38 cellular contexts compared by ENCODE assay signal in genomic region chr2:208097313-208097712, GRCh38. TPM values are rescaled to one million over a fixed set of nuclear protein-coding genes. Genes with fewer than 3 reads are reported as not detected.
"Had no signal": no experiment of that assay in that cellular context is flagged by ENCODE, and none has a peak within 500 bp of the region (broad histone marks: within the 10 kb centered on the region; RNA-seq: fewer than 3 reads in every experiment).

No MANE protein-coding gene starts in this region.

- ATAC-seq: body of pancreas, Panc1 had no signal

- H3K27ac ChIP-seq: body of pancreas, breast epithelium, VCaP had no signal

- H3K4me1 ChIP-seq: body of pancreas, breast epithelium had no signal

- H3K9me3 ChIP-seq: body of pancreas, breast epithelium had no signal

- H3K36me3 Mint-ChIP-seq: activated CD4-positive, alpha-beta memory T cell treated with anti-CD3 and anti-CD28 coated beads for 36 hours; activated naive CD4-positive, alpha-beta T cell treated with anti-CD3 and anti-CD28 coated beads, Interleukin-2, amount 10 ng/mL, durations not matched to agents 7 days and 5 days; activated naive CD8-positive, alpha-beta T cell treated with anti-CD3 and anti-CD28 coated beads for 36 hours; IgD-negative memory B cell had no signal

- H3K9me3 Mint-ChIP-seq: activated B cell treated with CpG ODN at 0.5 μM for 24 hours; activated CD4-positive, alpha-beta memory T cell treated with anti-CD3 and anti-CD28 coated beads for 36 hours; activated naive CD4-positive, alpha-beta T cell treated with anti-CD3 and anti-CD28 coated beads, Interleukin-2, amount 10 ng/mL, durations not matched to agents 7 days and 5 days; activated naive CD8-positive, alpha-beta T cell treated with anti-CD3 and anti-CD28 coated beads for 36 hours; IgD-negative memory B cell had no signal

- H3K36me3 ChIP-seq: breast epithelium had no signal

- H3K27ac Mint-ChIP-seq: activated B cell treated with CpG ODN at 0.5 μM for 24 hours; activated CD4-positive, alpha-beta memory T cell treated with anti-CD3 and anti-CD28 coated beads for 36 hours; activated naive CD4-positive, alpha-beta T cell treated with anti-CD3 and anti-CD28 coated beads, Interleukin-2, amount 10 ng/mL, durations not matched to agents 7 days and 5 days; activated naive CD8-positive, alpha-beta T cell treated with anti-CD3 and anti-CD28 coated beads for 36 hours; IgD-negative memory B cell had no signal

- DNase-seq: activated B cell treated with CpG ODN at 0.5 μM for 24 hours; activated CD4-positive, alpha-beta memory T cell treated with anti-CD3 and anti-CD28 coated beads for 36 hours; activated CD4-positive, alpha-beta T cell treated with anti-CD3 and anti-CD28 coated beads for 4 hours; activated CD4-positive, alpha-beta T cell treated with anti-CD3 and anti-CD28 coated beads, Interleukin-2, amount 50 U/mL, for 1 hour; activated CD4-positive, CD25-positive, alpha-beta regulatory T cell treated with anti-CD3 and anti-CD28 coated beads, Interleukin-2, amount 50 U/mL, for 72 hours; activated CD8-positive, alpha-beta memory T cell treated with anti-CD3 and anti-CD28 coated beads, Interleukin-2, amount 50 U/mL, for 4 hours; activated effector memory CD4-positive, alpha-beta T cell treated with Interleukin-2 at 50 U/mL for 16 hours; activated naive CD4-positive, alpha-beta T cell treated with anti-CD3 and anti-CD28 coated beads, Interleukin-2, amount 10 ng/mL, durations not matched to agents 7 days and 5 days; activated naive CD8-positive, alpha-beta T cell treated with anti-CD3 and anti-CD28 coated beads for 36 hours; activated T-cell treated with anti-CD3 and anti-CD28 coated beads for 4 hours; activated T-cell treated with anti-CD3 and anti-CD28 coated beads, Interleukin-2, amount 50 U/mL, for 48 hours; amniotic stem cell; aorta; body of pancreas; caudate nucleus; Karpas-422; KBM-7; NCI-H1092 treated with DMSO at 0.1 percent for 48 hours; NCI-H1417; NCI-H146; NCI-H187; NCI-H2029 treated with DMSO at 0.1 percent for 48 hours; NCI-H2107; NCI-H2171; NCI-H510A; NCI-H526; NCI-H774; SIG-M5; SW 1271; T-helper 1 cell; T-helper 2 cell; T-helper 9 cell had no signal

- H3K4me3 ChIP-seq: body of pancreas, breast epithelium had no signal

- H3K27me3 ChIP-seq: body of pancreas, breast epithelium had no signal

RNA-seq across cellular contexts. Expression of gene CRYGD, which starts 27.0 kb away (rescaled TPM):
- total RNA-seq: activated B cell treated with CpG ODN at 0.5 μM for 24 hours; activated CD4-positive, alpha-beta memory T cell treated with anti-CD3 and anti-CD28 coated beads for 36 hours; activated naive CD8-positive, alpha-beta T cell treated with anti-CD3 and anti-CD28 coated beads for 36 hours; aorta; body of pancreas; breast epithelium; RPMI7951; SK-MEL-5 had no signal

RNA-seq across cellular contexts. Expression of gene CRYGC, which starts 32.3 kb away (rescaled TPM):
- total RNA-seq: activated B cell treated with CpG ODN at 0.5 μM for 24 hours; activated CD4-positive, alpha-beta memory T cell treated with anti-CD3 and anti-CD28 coated beads for 36 hours; activated naive CD8-positive, alpha-beta T cell treated with anti-CD3 and anti-CD28 coated beads for 36 hours; aorta; body of pancreas; breast epithelium; RPMI7951; SK-MEL-5 had no signal

RNA-seq across cellular contexts. Expression of gene CRYGB, which starts 48.6 kb away (rescaled TPM):
- total RNA-seq: activated B cell treated with CpG ODN at 0.5 μM for 24 hours; activated CD4-positive, alpha-beta memory T cell treated with anti-CD3 and anti-CD28 coated beads for 36 hours; activated naive CD8-positive, alpha-beta T cell treated with anti-CD3 and anti-CD28 coated beads for 36 hours; aorta; body of pancreas; breast epithelium; RPMI7951; SK-MEL-5 had no signal
